1 cellular context compared by ENCODE assay signal in the genomic region with DNA sequence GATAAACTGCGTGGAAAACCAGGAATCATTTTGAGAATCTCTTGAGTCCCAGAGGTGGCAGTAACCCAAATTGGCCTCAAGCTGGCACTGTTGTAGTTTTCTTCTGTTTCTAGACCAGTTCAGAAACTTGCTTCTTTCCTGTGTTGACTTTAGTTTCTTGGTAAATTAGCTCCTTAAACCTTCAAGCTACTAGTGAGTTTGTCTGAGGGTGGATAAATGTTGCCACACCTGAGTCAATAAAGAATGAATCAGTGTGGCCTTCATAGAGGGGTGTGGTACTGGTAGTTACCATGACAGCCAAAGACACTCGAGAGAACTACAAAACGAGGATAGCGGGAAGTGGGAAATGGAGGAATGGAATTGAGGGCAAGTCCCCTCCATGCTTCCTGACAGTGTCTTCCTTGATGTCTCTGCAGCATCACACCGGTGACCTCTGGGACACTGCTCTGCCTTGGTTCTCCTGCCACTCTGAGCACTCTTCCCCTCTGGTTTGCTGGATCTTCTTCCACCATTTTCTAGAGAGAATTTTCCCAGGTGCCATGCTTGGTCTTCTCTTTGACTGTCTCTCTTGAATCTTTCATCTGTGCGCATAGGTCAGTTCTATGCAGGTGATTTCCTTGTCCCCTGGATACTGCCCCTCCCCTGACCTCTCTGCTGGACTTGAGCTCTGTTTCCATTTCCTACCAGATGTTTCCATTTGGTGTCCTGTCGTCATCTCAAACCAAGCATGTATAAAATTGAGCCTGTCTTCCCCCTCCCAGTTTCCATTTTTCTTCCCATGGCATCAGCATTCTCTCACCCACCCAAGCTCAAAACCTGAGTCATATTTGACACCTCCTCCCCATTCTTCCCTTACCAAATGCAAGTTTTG.
A peak's percentile ranks its signal among the peaks of the same experiment; 100 is the strongest.
TF ChIP-seq lines count a peak whose summit lies in the region.

No MANE protein-coding gene starts in this region.

TF ChIP-seq in IMR-90, 13 proteins besides CTCF, POLR2A, EP300 and RAD21:
- TF ChIP-seq NFE2L2 (IDR thresholded peaks at IDR 0.05; ENCODE audit: low read depth, low read length) (no peak), RFX5 (IDR thresholded peaks at IDR 0.05; ENCODE audit: low read depth, low read length) (no peak), SMC3 (IDR thresholded peaks at IDR 0.05; ENCODE audit: low read depth, low read length) (peak; percentile 59; the same call in 1 of the 2 replicates), MAFK (IDR thresholded peaks at IDR 0.05; ENCODE audit: low read depth, low read length) (no peak), CEBPB (IDR thresholded peaks at IDR 0.05; ENCODE audit: low read depth, low read length) (peak; percentile 21; the same call in 1 of the 2 replicates), BHLHE40 (IDR thresholded peaks at IDR 0.05; ENCODE audit: low read depth, low read length) (no peak), CHD1 (IDR thresholded peaks at IDR 0.05; ENCODE audit: low read depth, low read length) (no peak), RCOR1 (IDR thresholded peaks at IDR 0.05; ENCODE audit: insufficient replicate concordance, low read length) (no peak), MXI1 (IDR thresholded peaks at IDR 0.05; ENCODE audit: borderline replicate concordance, low read depth, low read length) (no peak), MAZ (IDR thresholded peaks at IDR 0.05; ENCODE audit: borderline replicate concordance, low read depth, low read length) (no peak), FOS (IDR thresholded peaks at IDR 0.05; ENCODE audit: low read depth, low read length) (no peak)
- TF ChIP-seq, protein P1, sequence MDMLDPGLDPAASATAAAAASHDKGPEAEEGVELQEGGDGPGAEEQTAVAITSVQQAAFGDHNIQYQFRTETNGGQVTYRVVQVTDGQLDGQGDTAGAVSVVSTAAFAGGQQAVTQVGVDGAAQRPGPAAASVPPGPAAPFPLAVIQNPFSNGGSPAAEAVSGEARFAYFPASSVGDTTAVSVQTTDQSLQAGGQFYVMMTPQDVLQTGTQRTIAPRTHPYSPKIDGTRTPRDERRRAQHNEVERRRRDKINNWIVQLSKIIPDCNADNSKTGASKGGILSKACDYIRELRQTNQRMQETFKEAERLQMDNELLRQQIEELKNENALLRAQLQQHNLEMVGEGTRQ (IDR thresholded peaks at IDR 0.05; ENCODE audit: low read depth, low read length): no peak
- TF ChIP-seq, protein P2, sequence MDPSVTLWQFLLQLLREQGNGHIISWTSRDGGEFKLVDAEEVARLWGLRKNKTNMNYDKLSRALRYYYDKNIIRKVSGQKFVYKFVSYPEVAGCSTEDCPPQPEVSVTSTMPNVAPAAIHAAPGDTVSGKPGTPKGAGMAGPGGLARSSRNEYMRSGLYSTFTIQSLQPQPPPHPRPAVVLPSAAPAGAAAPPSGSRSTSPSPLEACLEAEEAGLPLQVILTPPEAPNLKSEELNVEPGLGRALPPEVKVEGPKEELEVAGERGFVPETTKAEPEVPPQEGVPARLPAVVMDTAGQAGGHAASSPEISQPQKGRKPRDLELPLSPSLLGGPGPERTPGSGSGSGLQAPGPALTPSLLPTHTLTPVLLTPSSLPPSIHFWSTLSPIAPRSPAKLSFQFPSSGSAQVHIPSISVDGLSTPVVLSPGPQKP (IDR thresholded peaks at IDR 0.05; ENCODE audit: borderline replicate concordance, low read depth, low read length): no peak
TF ChIP-seq in IMR-90: peak in this region for 2.
